ENCODE assay signal across 13 cellular contexts in the genomic region with DNA sequence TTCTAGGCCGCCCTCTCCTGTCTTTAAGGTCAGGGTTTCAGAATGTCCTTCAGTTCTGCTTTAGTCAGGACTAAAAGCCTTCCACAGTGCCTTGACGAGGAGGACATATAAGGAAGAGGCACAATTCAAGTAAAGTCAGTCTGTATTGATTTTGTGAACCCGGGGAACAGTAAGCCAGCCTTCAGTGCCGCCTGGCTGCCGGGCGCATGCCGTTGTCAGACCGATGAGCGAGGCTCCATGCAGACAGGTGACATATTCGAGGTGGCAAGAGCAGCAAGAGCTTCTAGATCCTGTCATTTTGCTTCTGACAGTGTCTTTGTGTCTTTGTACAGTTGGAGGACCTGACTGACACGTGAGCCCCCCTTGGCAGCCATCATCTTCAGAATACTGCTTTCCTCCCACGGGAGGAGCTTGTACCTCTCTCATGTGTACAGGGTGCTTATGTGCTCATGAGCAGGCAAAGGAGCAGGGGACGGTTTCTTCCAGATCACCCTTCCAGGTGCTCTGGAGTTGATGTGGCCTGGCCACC.
"Had no signal": no experiment of that assay in that cellular context is flagged by ENCODE, and none has a peak within 500 bp of the region (broad histone marks: within the 10 kb centered on the region; RNA-seq: fewer than 3 reads in every experiment).

No MANE protein-coding gene starts in this region.

- H3K4me1 ChIP-seq: testis had no signal

- H3K27ac ChIP-seq: cardiac muscle cell, testis had no signal

- DNase-seq: activated CD4-positive, alpha-beta T cell treated with anti-CD3 and anti-CD28 coated beads, Interleukin-2, amount 50 U/mL, for 4 hours; activated CD4-positive, CD25-positive, alpha-beta regulatory T cell treated with anti-CD3 and anti-CD28 coated beads, Interleukin-2, amount 50 U/mL, for 72 hours; activated naive CD4-positive, alpha-beta T cell treated with anti-CD3 and anti-CD28 coated beads, Interleukin-2, amount 10 ng/mL, durations not matched to agents 7 days and 5 days; esophagus squamous epithelium; kidney glomerular epithelial cell; mesenchymal stem cell; naive thymus-derived CD8-positive, alpha-beta T cell; stimulated activated naive CD8-positive, alpha-beta T cell treated with anti-CD3 and anti-CD28 coated beads, Interleukin-15, amount 100 ng/mL, for 72 hours; T-cell; T1000; testis had no signal

- H3K36me3 ChIP-seq: cardiac muscle cell, esophagus squamous epithelium had no signal

- H3K9me3 ChIP-seq: esophagus squamous epithelium, testis had no signal

- ATAC-seq: activated T-helper 17 cell treated with anti-CD3 and anti-CD28 coated beads, Interleukin-2, amount 50 U/mL, for 72 hours; naive thymus-derived CD8-positive, alpha-beta T cell; stimulated activated naive CD8-positive, alpha-beta T cell treated with anti-CD3 and anti-CD28 coated beads, Interleukin-15, amount 100 ng/mL, for 72 hours; T-cell had no signal

- H3K27me3 ChIP-seq: cardiac muscle cell, esophagus squamous epithelium, testis had no signal

- H3K4me3 ChIP-seq: cardiac muscle cell, esophagus squamous epithelium, testis had no signal
